8 cellular contexts compared by ENCODE assay signal in the genomic region with DNA sequence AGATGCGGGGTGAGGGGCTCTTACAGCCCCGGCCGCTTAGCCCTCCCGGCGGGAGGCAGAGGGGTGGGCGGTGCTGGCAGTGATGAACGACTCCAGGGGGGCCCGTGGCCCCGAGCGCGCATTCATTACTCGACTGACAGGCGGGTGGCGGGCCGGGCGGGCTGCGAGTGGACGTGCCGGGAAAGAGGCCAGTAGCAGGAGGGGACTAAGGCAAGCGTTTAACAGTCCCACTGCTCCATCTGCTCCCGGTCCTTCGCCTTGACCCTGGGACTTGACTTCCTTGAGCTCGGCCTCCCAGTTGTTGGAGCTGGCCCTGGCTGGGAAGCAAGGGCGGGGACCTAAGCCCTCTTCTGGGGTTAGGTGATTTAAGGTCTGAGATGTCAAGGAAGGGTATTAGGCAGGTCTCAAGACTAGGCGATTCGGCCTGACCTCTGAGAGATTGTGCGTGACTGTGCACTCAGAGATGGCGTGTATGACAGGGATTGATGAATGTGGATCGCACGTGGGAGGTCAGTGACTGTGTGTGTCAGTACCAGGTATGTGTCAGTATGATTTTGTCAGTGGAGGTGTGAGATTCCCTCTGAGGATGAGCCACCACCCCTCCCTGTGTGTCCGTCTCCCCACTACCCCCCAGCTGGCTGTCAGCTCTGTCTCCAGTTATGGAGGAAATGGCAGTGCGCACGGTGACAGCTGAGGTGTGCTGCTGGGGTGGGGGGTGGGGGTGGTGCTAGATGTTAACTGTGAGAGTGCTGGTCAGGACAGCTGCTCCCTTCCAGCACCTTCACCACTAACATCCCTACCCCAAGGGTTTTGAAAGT. TPM values are rescaled to one million over a fixed set of nuclear protein-coding genes. Genes with fewer than 3 reads are reported as not detected.
DNase-seq lines count a peak whose midpoint lies in the region; ATAC-seq and TF ChIP-seq lines count a peak whose summit lies in the region.

No MANE protein-coding gene starts in this region.

- peaks cover 40% of the 10 kb centered on the region for H3K4me1 Mint-ChIP-seq in activated naive CD8-positive, alpha-beta T cell treated with anti-CD3 and anti-CD28 coated beads, Interleukin-2, amount 50 U/mL, for 24 hours
- peaks cover 33% of the 10 kb centered on the region for H3K4me1 Mint-ChIP-seq in memory B cell

- TF ChIP-seq POLR2A in tibial nerve (IDR thresholded peaks at IDR 0.05) = no peak

- no peaks in the 10 kb centered on the region for H3K36me3 ChIP-seq in tibial nerve

- peaks cover 10 to 91% of the 10 kb centered on the region in 2 donors for H3K27me3 ChIP-seq in tibial nerve

- H3K4me1 ChIP-seq in tibial nerve = peaks cover 0 to 59% (median 47%) of the 10 kb centered on the region in 4 donors

- DNase-seq in AG10803 (ENCODE audit: low read depth) = no peak
- DNase-seq in HFF-Myc (ENCODE audit: extremely low read depth, low read depth) = no peak
- DNase-seq in activated naive CD8-positive, alpha-beta T cell treated with anti-CD3 and anti-CD28 coated beads, Interleukin-2, amount 50 U/mL, for 24 hours = no peak
- peak in 1 of 2 donors; percentile 35 for DNase-seq in memory B cell (ENCODE audit: low spot score in 2 of 2)
- no peak for DNase-seq in tibial nerve (ENCODE audit: low spot score in 2 of 2)
- DNase-seq in NCI-H1436 treated with DMSO at 0.1 percent for 48 hours (lab: John Stamatoyannopoulos, UW) = no peak
- DNase-seq in SK-N-DZ (ENCODE audit: low spot score) = no peak

- WGBS in tibial nerve, 2 donors = 9% methylated on average over 15 to 17 of the region's 33 CpGs

- no peak for TF ChIP-seq EP300 in tibial nerve (IDR thresholded peaks at IDR 0.05)

- TF ChIP-seq CTCF in AG10803 (conservative IDR thresholded peaks at IDR 0.05; ENCODE audit: low read length) = no peak
- TF ChIP-seq CTCF in HFF-Myc (IDR thresholded peaks at IDR 0.05; ENCODE audit: low read depth, low read length, missing control alignments) = no peak
- TF ChIP-seq CTCF in tibial nerve (IDR thresholded peaks at IDR 0.05) = no peak

- peak; percentile 40 for ATAC-seq in activated naive CD8-positive, alpha-beta T cell treated with anti-CD3 and anti-CD28 coated beads, Interleukin-2, amount 50 U/mL, for 24 hours
- ATAC-seq in memory B cell (ENCODE audit: low read depth) (no peak), GM21447 (IDR thresholded peaks at IDR 0.05; ENCODE audit: unreplicated experiment) (no peak)

- H3K27me3 Mint-ChIP-seq in activated naive CD8-positive, alpha-beta T cell treated with anti-CD3 and anti-CD28 coated beads, Interleukin-2, amount 50 U/mL, for 24 hours = peaks cover 77% of the 10 kb centered on the region
- H3K27me3 Mint-ChIP-seq in memory B cell = peaks cover 15% of the 10 kb centered on the region

- H3K4me3 ChIP-seq in AG10803 (ENCODE audit: low read length) (peak overlapping the region; percentile 51), HFF-Myc (replicated peaks; ENCODE audit: low read depth, low read length) (peak overlapping the region; percentile 4; the same call in 1 of the 2 replicates), tibial nerve (peak overlapping the region; percentile 21 to 59 (median 47))

- no peak overlapping the region for H3K27ac ChIP-seq in tibial nerve

- H3K9me3 Mint-ChIP-seq in activated naive CD8-positive, alpha-beta T cell treated with anti-CD3 and anti-CD28 coated beads, Interleukin-2, amount 50 U/mL, for 24 hours = no peaks in the 10 kb centered on the region
- no peaks in the 10 kb centered on the region for H3K9me3 Mint-ChIP-seq in memory B cell

- peak overlapping the region; percentile 16 for H3K27ac Mint-ChIP-seq in activated naive CD8-positive, alpha-beta T cell treated with anti-CD3 and anti-CD28 coated beads, Interleukin-2, amount 50 U/mL, for 24 hours
- no peak overlapping the region for H3K27ac Mint-ChIP-seq in memory B cell

- H3K9me3 ChIP-seq in tibial nerve = no peaks in the 10 kb centered on the region

- peak overlapping the region; percentile 66 for H3K4me3 Mint-ChIP-seq in activated naive CD8-positive, alpha-beta T cell treated with anti-CD3 and anti-CD28 coated beads, Interleukin-2, amount 50 U/mL, for 24 hours
- H3K4me3 Mint-ChIP-seq in memory B cell = peak overlapping the region; percentile 70

- H3K36me3 Mint-ChIP-seq in activated naive CD8-positive, alpha-beta T cell treated with anti-CD3 and anti-CD28 coated beads, Interleukin-2, amount 50 U/mL, for 24 hours (ENCODE audit: low read depth) = no peaks in the 10 kb centered on the region
- no peaks in the 10 kb centered on the region for H3K36me3 Mint-ChIP-seq in memory B cell

RNA-seq across cellular contexts. Expression of gene DNAJC22, which starts 3.6 kb away (rescaled TPM):
- total RNA-seq in tibial nerve = not detected
- polyA plus RNA-seq in SK-N-DZ (2014; cell fraction: cytosol; rRNA removed) = 2.2 and 2.4 TPM in 2 replicates
- 2.3 and 2.4 TPM in 2 replicates for polyA plus RNA-seq in SK-N-DZ (2014; cell fraction: nucleus; rRNA removed)

RNA-seq across cellular contexts. Expression of gene C1QL4, which starts 6.1 kb away (rescaled TPM):
- not detected for total RNA-seq in tibial nerve
- 28.5 and 41.0 TPM in 2 replicates for polyA plus RNA-seq in SK-N-DZ (2014; cell fraction: cytosol; rRNA removed)
- 24.7 and 34.5 TPM in 2 replicates for polyA plus RNA-seq in SK-N-DZ (2014; cell fraction: nucleus; rRNA removed)

RNA-seq across cellular contexts. Expression of gene TROAP, which starts 20.1 kb away (rescaled TPM):
- total RNA-seq in tibial nerve = 1 to 10 TPM in 2 of 4 donors, under 1 TPM in 1, not detected in 1; 0.30 to 6.5 (median 3.1) TPM
- 51.9 and 59.1 TPM in 2 replicates for polyA plus RNA-seq in SK-N-DZ (2014; cell fraction: cytosol; rRNA removed)
- polyA plus RNA-seq in SK-N-DZ (2014; cell fraction: nucleus; rRNA removed) = 145 and 224 TPM in 2 replicates

RNA-seq across cellular contexts. Expression of gene SPATS2, which starts 24.1 kb away (rescaled TPM):
- 10 to 100 TPM in 2 of 4 donors, 1 to 10 TPM in 2; 5.9 to 14.7 (median 9.8) TPM for total RNA-seq in tibial nerve
- polyA plus RNA-seq in SK-N-DZ (2014; cell fraction: cytosol; rRNA removed) = 29.1 and 34.5 TPM in 2 replicates
- 14.8 and 27.8 TPM in 2 replicates for polyA plus RNA-seq in SK-N-DZ (2014; cell fraction: nucleus; rRNA removed)

RNA-seq across cellular contexts. Expression of gene PRPH, which starts 48.2 kb away (rescaled TPM):
- under 1 TPM in 3 of 4 donors, not detected in 1; 0.20 to 0.84 (median 0.22) TPM for total RNA-seq in tibial nerve
- 220 and 279 TPM in 2 replicates for polyA plus RNA-seq in SK-N-DZ (2014; cell fraction: cytosol; rRNA removed)
- 428 and 449 TPM in 2 replicates for polyA plus RNA-seq in SK-N-DZ (2014; cell fraction: nucleus; rRNA removed)
